In the genomic region with DNA sequence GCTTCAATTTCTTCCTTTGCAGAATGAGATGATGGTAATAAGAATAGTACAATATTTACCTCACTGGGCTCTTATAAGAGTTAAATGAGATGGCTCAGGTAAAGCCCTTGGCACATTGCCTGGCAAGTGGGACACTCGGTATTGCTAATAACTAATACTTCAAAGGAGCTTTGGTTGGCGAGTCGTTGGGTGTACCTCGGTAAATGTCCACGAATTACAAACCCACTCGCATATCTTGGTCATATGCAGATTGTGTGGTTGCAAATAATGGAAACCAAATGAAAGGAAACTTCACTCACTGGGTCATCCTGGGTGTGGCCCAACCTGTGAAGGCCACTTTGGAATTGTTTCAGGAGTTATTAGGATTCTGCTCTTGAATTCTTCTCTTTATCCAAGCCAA, we compare ENCODE assay signal across 11 cellular contexts.
"Had no signal": no experiment of that assay in that cellular context is flagged by ENCODE, and none has a peak within 500 bp of the region (broad histone marks: within the 10 kb centered on the region; RNA-seq: fewer than 3 reads in every experiment).

No MANE protein-coding gene starts in this region.

- H3K27ac ChIP-seq: GM23248 had no signal

- ATAC-seq: GM23338, HCT116 had no signal

- H3K9me3 ChIP-seq: HAP-1 had no signal

- H3K9ac ChIP-seq: GM23248 had no signal

- H3K36me3 ChIP-seq: HAP-1 had no signal

- H3K4me1 ChIP-seq: HAP-1 had no signal

- H3K9me3 Mint-ChIP-seq: GM23338, H9, HFFc6 had no signal

- H3K4me3 ChIP-seq: GM23248, GM23338, HAP-1 had no signal

- H3K4me2 ChIP-seq: GM23338 had no signal

- FAIRE-seq: H1, H54 had no signal

- H3K27ac Mint-ChIP-seq: GM23338, H9, HFFc6 had no signal

- H3K4me3 Mint-ChIP-seq: GM23338, H9, HFFc6 had no signal

- H2AFZ ChIP-seq: GM23248, GM23338 had no signal

- DNase-seq: GM23248, GOT3, H7, H9, HCEC 1CT, HFFc6 had no signal
